Comparison of ENCODE assay signal across 8 cellular contexts in genomic region chr16:17359778-17360177, GRCh38.
DNase-seq lines count a peak whose midpoint lies in the region; ATAC-seq and TF ChIP-seq lines count a peak whose summit lies in the region.

No MANE protein-coding gene starts in this region.

- H3K27ac ChIP-seq in endodermal cell (ENCODE audit: low read depth, low read length): no peak overlapping the region

- H3K4me3 Mint-ChIP-seq in activated B cell treated with CpG ODN at 0.5 μM for 24 hours (peak overlapping the region; percentile 12), endodermal cell (no peak overlapping the region)
- H3K4me3 Mint-ChIP-seq in stimulated activated naive CD8-positive, alpha-beta T cell treated with anti-CD3 and anti-CD28 coated beads, Interleukin-15, Interleukin-2, amounts not matched to agents 100 ng/mL and 50 ng/mL, for 24 hours: peak overlapping the region; percentile 23

- no peaks in the 10 kb centered on the region for H3K36me3 ChIP-seq in endodermal cell (ENCODE audit: control insufficient read depth, insufficient read depth, low read length)

- CTCF ChIA-PET in activated B cell treated with CpG ODN at 0.5 μM for 24 hours (lab: Charles Lee): interaction anchor here (0.6 to 1.5 kb wide), 3 partner anchors 49 to 231 kb away, joined by 3 to 4 read pairs (median 3); no protein-coding TSS in a partner anchor

- H3K4me1 ChIP-seq in endodermal cell (ENCODE audit: control insufficient read depth, insufficient read depth, low read length): peaks cover 8% of the 10 kb centered on the region

- peak overlapping the region; percentile 62 for H3K27ac Mint-ChIP-seq in activated B cell treated with CpG ODN at 0.5 μM for 24 hours
- peak overlapping the region; percentile 81 for H3K27ac Mint-ChIP-seq in stimulated activated naive CD8-positive, alpha-beta T cell treated with anti-CD3 and anti-CD28 coated beads, Interleukin-15, Interleukin-2, amounts not matched to agents 100 ng/mL and 50 ng/mL, for 24 hours
- H3K27ac Mint-ChIP-seq in endodermal cell: no peak overlapping the region

- TF ChIP-seq CTCF in activated B cell treated with CpG ODN at 0.5 μM for 24 hours (IDR thresholded peaks at IDR 0.05): no peak
- no peak for TF ChIP-seq CTCF in foreskin fibroblast (IDR thresholded peaks at IDR 0.05; ENCODE audit: low read depth, low read length)
- TF ChIP-seq CTCF in endodermal cell (conservative IDR thresholded peaks at IDR 0.05): no peak

- no peaks in the 10 kb centered on the region for H3K27me3 Mint-ChIP-seq in activated B cell treated with CpG ODN at 0.5 μM for 24 hours
- no peaks in the 10 kb centered on the region for H3K27me3 Mint-ChIP-seq in stimulated activated naive CD8-positive, alpha-beta T cell treated with anti-CD3 and anti-CD28 coated beads, Interleukin-15, Interleukin-2, amounts not matched to agents 100 ng/mL and 50 ng/mL, for 24 hours
- H3K27me3 Mint-ChIP-seq in endodermal cell (ENCODE audit: insufficient read depth): no peaks in the 10 kb centered on the region

- POLR2A ChIA-PET in activated B cell treated with CpG ODN at 0.5 μM for 24 hours (lab: Charles Lee): interaction anchor here (0.7 to 2.5 kb wide), 6 partner anchors 10 to 58 kb away, joined by 3 to 12 read pairs (median 6); no protein-coding TSS in a partner anchor

- no peak for DNase-seq in activated CD4-positive, CD25-positive, alpha-beta regulatory T cell (lab: John Stamatoyannopoulos, UW)
- DNase-seq in activated B cell treated with CpG ODN at 0.5 μM for 24 hours: no peak
- DNase-seq in foreskin fibroblast: peak; percentile 71 to 83
- no peak for DNase-seq in endodermal cell
- no peak for DNase-seq in cerebellar cortex (ENCODE audit: low spot score)

- intact Hi-C loops in activated B cell treated with CpG ODN at 0.5 μM for 24 hours (cut with micrococcal nuclease): loop anchor here (1.0 kb wide), 1 partner anchor 10 kb away; no protein-coding TSS in a partner anchor

- no peak overlapping the region for H3K9ac ChIP-seq in endodermal cell (ENCODE audit: extremely low read depth, low read length, poor library complexity, severe bottlenecking)

- peaks cover 66% of the 10 kb centered on the region for H3K4me1 Mint-ChIP-seq in activated B cell treated with CpG ODN at 0.5 μM for 24 hours
- peaks cover 74% of the 10 kb centered on the region for H3K4me1 Mint-ChIP-seq in stimulated activated naive CD8-positive, alpha-beta T cell treated with anti-CD3 and anti-CD28 coated beads, Interleukin-15, Interleukin-2, amounts not matched to agents 100 ng/mL and 50 ng/mL, for 24 hours (ENCODE audit: low read depth)
- peaks cover 45% of the 10 kb centered on the region for H3K4me1 Mint-ChIP-seq in endodermal cell

- peak; percentile 66 to 67 for ATAC-seq in activated CD4-positive, CD25-positive, alpha-beta regulatory T cell treated with anti-CD3 and anti-CD28 coated beads, Interleukin-2, amount 50 U/mL, for 24 hours
- peak; percentile 68 for ATAC-seq in activated B cell treated with CpG ODN at 0.5 μM for 24 hours (ENCODE audit: low read depth)
- no peak for ATAC-seq in GM18519 (IDR thresholded peaks at IDR 0.05; ENCODE audit: low FRiP score, unreplicated experiment)

- H3K9me3 ChIP-seq in endodermal cell (ENCODE audit: control insufficient read depth, low read length): no peaks in the 10 kb centered on the region

- no peaks in the 10 kb centered on the region for H3K27me3 ChIP-seq in endodermal cell (ENCODE audit: control insufficient read depth, insufficient read depth, low read length, poor library complexity, severe bottlenecking)

- H3K36me3 Mint-ChIP-seq in activated B cell treated with CpG ODN at 0.5 μM for 24 hours (ENCODE audit: low read depth) (peaks cover 13% of the 10 kb centered on the region), endodermal cell (ENCODE audit: low read depth) (no peaks in the 10 kb centered on the region)
- H3K36me3 Mint-ChIP-seq in stimulated activated naive CD8-positive, alpha-beta T cell treated with anti-CD3 and anti-CD28 coated beads, Interleukin-15, Interleukin-2, amounts not matched to agents 100 ng/mL and 50 ng/mL, for 24 hours (ENCODE audit: low read depth): peaks cover 12% of the 10 kb centered on the region

- no peaks in the 10 kb centered on the region for H3K9me3 Mint-ChIP-seq in activated B cell treated with CpG ODN at 0.5 μM for 24 hours
- no peaks in the 10 kb centered on the region for H3K9me3 Mint-ChIP-seq in stimulated activated naive CD8-positive, alpha-beta T cell treated with anti-CD3 and anti-CD28 coated beads, Interleukin-15, Interleukin-2, amounts not matched to agents 100 ng/mL and 50 ng/mL, for 24 hours
- no peaks in the 10 kb centered on the region for H3K9me3 Mint-ChIP-seq in endodermal cell

- no peak overlapping the region for H3K4me3 ChIP-seq in foreskin fibroblast (ENCODE audit: low read depth in 1 of 2, low read length in 2 of 2)
- H3K4me3 ChIP-seq in endodermal cell (ENCODE audit: low read length): no peak overlapping the region

- 94 to 97% methylated on average over 5 of the region's 5 CpGs for WGBS in endodermal cell (ENCODE audit: insufficient coverage in 1 of 2, insufficient read length in 1 of 2), 2 experiments

Comparison
In these comparisons a context has a peak if more than half of its experiments do, and no peak if none do; other contexts are left out.
1. DNase-seq: peak in foreskin fibroblast (2 of 2); none in activated CD4-positive, CD25-positive, alpha-beta regulatory T cell (0 of 4), activated B cell treated with CpG ODN at 0.5 μM for 24 hours (single experiment), endodermal cell (single experiment) and cerebellar cortex (single experiment).